ENCODE assay signal across 20 cellular contexts in genomic region chrX:33205321-33205720, GRCh38. TPM values are rescaled to one million over a fixed set of nuclear protein-coding genes. Genes with fewer than 3 reads are reported as not detected.
A peak's percentile ranks its signal among the peaks of the same experiment; 100 is the strongest.
DNase-seq lines count a peak whose midpoint lies in the region; ATAC-seq, FAIRE-seq and TF ChIP-seq lines count a peak whose summit lies in the region.
"Had no signal": no experiment of that assay in that cellular context is flagged by ENCODE, and none has a peak within 500 bp of the region (broad histone marks: within the 10 kb centered on the region; RNA-seq: fewer than 3 reads in every experiment).

No MANE protein-coding gene starts in this region.

- no peaks in the 10 kb centered on the region for H3K9me1 ChIP-seq in IMR-90 (ENCODE audit: insufficient read depth, low read length)
- H3K9me1 ChIP-seq in keratinocyte (ENCODE audit: control insufficient read depth, extremely low read depth, insufficient read depth, low read length) = no peaks in the 10 kb centered on the region

- H4K8ac ChIP-seq in IMR-90 (ENCODE audit: low read depth in 2 of 2, low read length in 2 of 2) = peak overlapping the region in 1 of 2 experiments; percentile 63; a peak in 2 of 4 replicates

- peak overlapping the region; percentile 56; the same call in 1 of the 2 replicates for H3K18ac ChIP-seq in IMR-90 (ENCODE audit: low read depth, low read length)

- no peak for TF ChIP-seq RAD21 in IMR-90 (IDR thresholded peaks at IDR 0.05; ENCODE audit: low read length)

- no peaks in the 10 kb centered on the region for H3K36me3 Mint-ChIP-seq in activated T-cell treated with anti-CD3 and anti-CD28 coated beads, Interleukin-2, amount 50 U/mL, for 24 hours (ENCODE audit: low read depth)
- no peaks in the 10 kb centered on the region for H3K36me3 Mint-ChIP-seq in type B pancreatic cell
- H3K36me3 Mint-ChIP-seq: activated CD8-positive, alpha-beta memory T cell treated with anti-CD3 and anti-CD28 coated beads, Interleukin-2, amount 10 ng/mL, durations not matched to agents 7 days and 5 days; stimulated activated effector memory CD8-positive, alpha-beta T cell treated with anti-CD3 and anti-CD28 coated beads, Interleukin-12 subunit alpha, Interleukin-12 subunit beta, amount 100 ng/mL, for 72 hours; T-cell had no signal

- H3K27me3 ChIP-seq in IMR-90 (ENCODE audit: control insufficient read depth, insufficient read depth, low read length) = no peaks in the 10 kb centered on the region
- no peaks in the 10 kb centered on the region for H3K27me3 ChIP-seq in keratinocyte (ENCODE audit: control insufficient read depth, extremely low read depth, insufficient read depth, low read length)
- no peaks in the 10 kb centered on the region for H3K27me3 ChIP-seq in skeletal muscle satellite cell (ENCODE audit: control insufficient read depth, insufficient read depth, low read length)
- H3K27me3 ChIP-seq in vagina = no peaks in the 10 kb centered on the region

- H3K23ac ChIP-seq in IMR-90 (ENCODE audit: low read depth, low read length) = no peak overlapping the region

- no peaks in the 10 kb centered on the region for H3K9me3 ChIP-seq in IMR-90 (ENCODE audit: control insufficient read depth, insufficient read depth, low read length)
- no peaks in the 10 kb centered on the region for H3K9me3 ChIP-seq in keratinocyte (ENCODE audit: control insufficient read depth, low read depth, low read length)
- H3K9me3 ChIP-seq in skeletal muscle satellite cell (replicated peaks; ENCODE audit: low read length) = no peaks in the 10 kb centered on the region
- no peaks in the 10 kb centered on the region for H3K9me3 ChIP-seq in vagina

- H3K4me1 Mint-ChIP-seq in activated T-cell treated with anti-CD3 and anti-CD28 coated beads, Interleukin-2, amount 50 U/mL, for 24 hours (ENCODE audit: low read depth) = no peaks in the 10 kb centered on the region
- H3K4me1 Mint-ChIP-seq in type B pancreatic cell (ENCODE audit: unreplicated experiment) = no peaks in the 10 kb centered on the region
- H3K4me1 Mint-ChIP-seq: activated B cell treated with CpG ODN at 0.5 μM for 24 hours; activated CD8-positive, alpha-beta memory T cell treated with anti-CD3 and anti-CD28 coated beads, Interleukin-2, amount 10 ng/mL, durations not matched to agents 7 days and 5 days; stimulated activated effector memory CD8-positive, alpha-beta T cell treated with anti-CD3 and anti-CD28 coated beads, Interleukin-12 subunit alpha, Interleukin-12 subunit beta, amount 100 ng/mL, for 72 hours; T-cell had no signal

- no peak overlapping the region for H3K4me3 Mint-ChIP-seq in activated T-cell treated with anti-CD3 and anti-CD28 coated beads, Interleukin-2, amount 50 U/mL, for 24 hours
- H3K4me3 Mint-ChIP-seq in type B pancreatic cell = no peak overlapping the region
- H3K4me3 Mint-ChIP-seq: activated B cell treated with CpG ODN at 0.5 μM for 24 hours; activated CD8-positive, alpha-beta memory T cell treated with anti-CD3 and anti-CD28 coated beads, Interleukin-2, amount 10 ng/mL, durations not matched to agents 7 days and 5 days; stimulated activated effector memory CD8-positive, alpha-beta T cell treated with anti-CD3 and anti-CD28 coated beads, Interleukin-12 subunit alpha, Interleukin-12 subunit beta, amount 100 ng/mL, for 72 hours; T-cell had no signal

- H2BK20ac ChIP-seq in IMR-90 (ENCODE audit: low read depth, low read length) = no peak overlapping the region

- no peak overlapping the region for H3K56ac ChIP-seq in IMR-90 (ENCODE audit: extremely low read depth, insufficient read depth, low read length)

- H2AFZ ChIP-seq in IMR-90 (replicated peaks; ENCODE audit: low read length, poor library complexity) (no peak overlapping the region), keratinocyte (ENCODE audit: control insufficient read depth, low read length) (no peak overlapping the region)

- H4K20me1 ChIP-seq in IMR-90 (ENCODE audit: insufficient read depth, low read length) (no peaks in the 10 kb centered on the region; the same call in 1 of the 2 replicates), keratinocyte (ENCODE audit: control insufficient read depth, extremely low read depth, insufficient read depth, low read length) (no peaks in the 10 kb centered on the region)

- POLR2A ChIA-PET in IMR-90 (lab: Charles Lee; ENCODE audit: unreplicated experiment) = no interaction called here

- H2BK15ac ChIP-seq in IMR-90 (ENCODE audit: low read depth, low read length) = no peak overlapping the region

- peak; percentile 63 for ATAC-seq in IMR-90 (ENCODE audit: low read depth)
- ATAC-seq: activated CD8-positive, alpha-beta memory T cell treated with anti-CD3 and anti-CD28 coated beads, Interleukin-2, amount 10 ng/mL, durations not matched to agents 7 days and 5 days; HCT116; stimulated activated effector memory CD8-positive, alpha-beta T cell treated with anti-CD3 and anti-CD28 coated beads, Interleukin-12 subunit alpha, Interleukin-12 subunit beta, amount 100 ng/mL, for 72 hours; T-cell had no signal

- no peak for FAIRE-seq in keratinocyte (lab: Jason Lieb, UNC)
- FAIRE-seq: G401.6, small intestine had no signal

- CTCF ChIA-PET in IMR-90 (lab: Yijun Ruan, JAX) = no interaction called here

- H3K79me1 ChIP-seq in IMR-90 (ENCODE audit: low read depth in 1 of 2, low read length in 2 of 2) = no peaks in the 10 kb centered on the region

- dilution Hi-C loops in IMR-90 (cut with HindIII; ENCODE audit: low sequenced_read_pairs, unreplicated experiment) (no loop called here), keratinocyte (cut with MboI; ENCODE audit: extremely low pct_ligation_motif_present, low sequenced_read_pairs) (no loop called here)

- H3K4me2 ChIP-seq in IMR-90 (ENCODE audit: low read depth, low read length) (peak overlapping the region; percentile 76; the same call in 1 of the 2 replicates), keratinocyte (ENCODE audit: control insufficient read depth, extremely low read depth, insufficient read depth, low read depth, low read length) (peak overlapping the region; percentile 45), skeletal muscle satellite cell (ENCODE audit: low read length) (peak overlapping the region; percentile 77)

- H3K14ac ChIP-seq in IMR-90 (replicated peaks; ENCODE audit: low read depth, low read length) = no peak overlapping the region

- no peaks in the 10 kb centered on the region for H3K4me1 ChIP-seq in IMR-90 (ENCODE audit: control insufficient read depth, insufficient read depth, low read length)
- H3K4me1 ChIP-seq in keratinocyte (ENCODE audit: control insufficient read depth, extremely low read depth, insufficient read depth, low read length) = no peaks in the 10 kb centered on the region
- peaks cover 8% of the 10 kb centered on the region for H3K4me1 ChIP-seq in skeletal muscle satellite cell (ENCODE audit: control insufficient read depth, insufficient read depth, low read length)
- no peaks in the 10 kb centered on the region for H3K4me1 ChIP-seq in vagina

- no peak overlapping the region for H2AK5ac ChIP-seq in IMR-90 (ENCODE audit: low read depth, low read length)

- H3K36me3 ChIP-seq in IMR-90 (ENCODE audit: control insufficient read depth, insufficient read depth, low read length) = no peaks in the 10 kb centered on the region
- no peaks in the 10 kb centered on the region for H3K36me3 ChIP-seq in keratinocyte (ENCODE audit: control insufficient read depth in 2 of 2, extremely low read depth in 1 of 2, insufficient read depth in 2 of 2, low read length in 2 of 2)
- no peaks in the 10 kb centered on the region for H3K36me3 ChIP-seq in skeletal muscle satellite cell (ENCODE audit: insufficient read depth, low read length)
- no peaks in the 10 kb centered on the region for H3K36me3 ChIP-seq in vagina

- H4K5ac ChIP-seq in IMR-90 (ENCODE audit: low read depth, low read length) = no peak overlapping the region

- H3K27me3 Mint-ChIP-seq in activated T-cell treated with anti-CD3 and anti-CD28 coated beads, Interleukin-2, amount 50 U/mL, for 24 hours = peaks cover 8% of the 10 kb centered on the region
- H3K27me3 Mint-ChIP-seq in type B pancreatic cell = no peaks in the 10 kb centered on the region
- H3K27me3 Mint-ChIP-seq: activated B cell treated with CpG ODN at 0.5 μM for 24 hours; activated CD8-positive, alpha-beta memory T cell treated with anti-CD3 and anti-CD28 coated beads, Interleukin-2, amount 10 ng/mL, durations not matched to agents 7 days and 5 days had no signal

- intact Hi-C loops in IMR-90 (cut with micrococcal nuclease) (no loop called here), vagina (cut with DNase I) (no loop called here)

- no peaks in the 10 kb centered on the region for H3K79me2 ChIP-seq in keratinocyte (ENCODE audit: control insufficient read depth, insufficient read depth, low read length)

- H2BK120ac ChIP-seq in IMR-90 (ENCODE audit: low read depth, low read length) = no peak overlapping the region; the same call in 1 of the 2 replicates

- DNase-seq in IMR-90 = peak; percentile 5
- DNase-seq in amniotic epithelial cell (ENCODE audit: low read depth) = peak; percentile 58
- no peak for DNase-seq in keratinocyte (ENCODE audit: low read depth, low spot score)
- no peak for DNase-seq in vagina (ENCODE audit: extremely low spot score in 2 of 2)
- DNase-seq in GM13977 (ENCODE audit: low spot score) = no peak
- DNase-seq in activated T-cell treated with anti-CD3 and anti-CD28 coated beads, Interleukin-2, amount 50 U/mL, for 24 hours = no peak
- no peak for DNase-seq in type B pancreatic cell (ENCODE audit: extremely low spot score, unreplicated experiment)
- DNase-seq: activated B cell treated with CpG ODN at 0.5 μM for 24 hours; activated CD8-positive, alpha-beta memory T cell treated with anti-CD3 and anti-CD28 coated beads, Interleukin-2, amount 10 ng/mL, durations not matched to agents 7 days and 5 days; activated gamma-delta T cell treated with Interleukin-2 at 50 U/mL for 16 hours; COR-L47; MM.1S; NCI-H187 treated with DMSO at 0.1 percent for 48 hours; NCI-H526; small intestine; T-cell had no signal

- H3K9ac ChIP-seq in IMR-90 (ENCODE audit: low read depth, low read length) (no peak overlapping the region), keratinocyte (ENCODE audit: control insufficient read depth, extremely low read depth, insufficient read depth, low read length) (no peak overlapping the region), skeletal muscle satellite cell (ENCODE audit: low read depth, low read length) (peak overlapping the region; percentile 95)

- H3K27ac Mint-ChIP-seq in activated T-cell treated with anti-CD3 and anti-CD28 coated beads, Interleukin-2, amount 50 U/mL, for 24 hours = no peak overlapping the region
- H3K27ac Mint-ChIP-seq in type B pancreatic cell = no peak overlapping the region
- H3K27ac Mint-ChIP-seq: activated B cell treated with CpG ODN at 0.5 μM for 24 hours; activated CD8-positive, alpha-beta memory T cell treated with anti-CD3 and anti-CD28 coated beads, Interleukin-2, amount 10 ng/mL, durations not matched to agents 7 days and 5 days; stimulated activated effector memory CD8-positive, alpha-beta T cell treated with anti-CD3 and anti-CD28 coated beads, Interleukin-12 subunit alpha, Interleukin-12 subunit beta, amount 100 ng/mL, for 72 hours; T-cell had no signal

- TF ChIP-seq CTCF in IMR-90 (conservative IDR thresholded peaks at IDR 0.05; ENCODE audit: low read depth, low read length) (no peak), keratinocyte (optimal IDR thresholded peaks at IDR 0.05 in 1 of 3, IDR thresholded peaks at IDR 0.05 in 1 of 3, conservative IDR thresholded peaks at IDR 0.05 in 1 of 3; ENCODE audit: extremely low read depth in 1 of 3, insufficient read depth in 2 of 3, low read length in 3 of 3) (no peak), vagina (IDR thresholded peaks at IDR 0.05) (no peak), GM13977 (IDR thresholded peaks at IDR 0.05; ENCODE audit: extremely low read depth, insufficient read depth, missing control alignments) (no peak), type B pancreatic cell (conservative IDR thresholded peaks at IDR 0.05) (no peak)

- H4K91ac ChIP-seq in IMR-90 (ENCODE audit: insufficient read depth, low read depth, low read length) = no peak overlapping the region

- no CpG with 5 or more reads among the region's 3 CpGs for WGBS in IMR-90 (ENCODE audit: extremely low coverage in 2 of 2, insufficient read length in 1 of 2), 2 experiments

- in situ Hi-C loops in IMR-90 (cut with MboI; ENCODE audit: low sequenced_read_pairs) = no loop called here
- in situ Hi-C loops in GM13977 (cut with MboI; ENCODE audit: low pct_unique_long_range_greater_than_20kb, low sequenced_read_pairs, unreplicated experiment) = no loop called here

- TF ChIP-seq POLR2A in IMR-90 (IDR thresholded peaks at IDR 0.05; ENCODE audit: low read depth, low read length) (no peak), vagina (IDR thresholded peaks at IDR 0.05) (no peak)

- H3K4me3 ChIP-seq in IMR-90 (ENCODE audit: insufficient read depth, low read depth, low read length) = peak overlapping the region; percentile 30; the same call in 1 of the 2 replicates
- no peak overlapping the region for H3K4me3 ChIP-seq in keratinocyte (ENCODE audit: control insufficient read depth in 2 of 3, extremely low read depth in 1 of 3, insufficient read depth in 2 of 3, low read depth in 1 of 3, low read length in 3 of 3)
- peak overlapping the region; percentile 70 for H3K4me3 ChIP-seq in skeletal muscle satellite cell (ENCODE audit: low read length)
- no peak overlapping the region for H3K4me3 ChIP-seq in vagina

- no peak overlapping the region for H3K4ac ChIP-seq in IMR-90 (ENCODE audit: low read depth, low read length)

- no peak overlapping the region for H2AK9ac ChIP-seq in IMR-90 (replicated peaks; ENCODE audit: low read depth, low read length, poor library complexity)

- H3K9me3 Mint-ChIP-seq in activated T-cell treated with anti-CD3 and anti-CD28 coated beads, Interleukin-2, amount 50 U/mL, for 24 hours = no peaks in the 10 kb centered on the region
- H3K9me3 Mint-ChIP-seq in type B pancreatic cell = no peaks in the 10 kb centered on the region
- H3K9me3 Mint-ChIP-seq: activated B cell treated with CpG ODN at 0.5 μM for 24 hours had no signal

- BruUV-seq in IMR-90 (replicated peaks; lab: Mats Ljungman, UMichigan) = no TSS peak

- peak overlapping the region; percentile 60 for H2BK5ac ChIP-seq in IMR-90 (ENCODE audit: low read depth, low read length, poor library complexity, severe bottlenecking)

- H3K27ac ChIP-seq in IMR-90 (ENCODE audit: insufficient read depth, low read length) (0 out of 2 replicates have a peak overlapping the region, but pooled peaks have one; percentile 1), keratinocyte (ENCODE audit: control insufficient read depth, insufficient read depth, low read length) (no peak overlapping the region), vagina (no peak overlapping the region)

RNA-seq across cellular contexts. Expression of gene DMD, which starts 6.0 kb away (rescaled TPM):
- total RNA-seq in IMR-90 (2012; rRNA removed) = 10.6 and 11.8 TPM in 2 replicates
- 6.4 and 6.6 TPM in 2 replicates for polyA plus RNA-seq in IMR-90 (2012; rRNA removed)
- polyA plus RNA-seq in IMR-90 (2012; cell fraction: cytosol; rRNA removed) = 3.0 and 3.6 TPM in 2 replicates
- polyA plus RNA-seq in IMR-90 (2012; cell fraction: nucleus; rRNA removed; ENCODE audit: low replicate concordance) = 3.7 and 9.9 TPM in 2 replicates
- 7.6 to 11.2 TPM (median 8.9 TPM) in 3 replicates for polyA plus RNA-seq in keratinocyte
- polyA plus RNA-seq in keratinocyte (2011; ENCODE audit: low read depth) = 5.0 TPM
- polyA plus RNA-seq in keratinocyte (2011; cell fraction: cytosol; rRNA removed) = 8.4 and 9.7 TPM in 2 replicates
- 15.2 and 16.7 TPM in 2 replicates for polyA plus RNA-seq in keratinocyte (2011; cell fraction: nucleus; rRNA removed)
- 4.6 and 5.4 TPM in 2 replicates for polyA plus RNA-seq in keratinocyte (2012; ENCODE audit: low replicate concordance)
- polyA minus RNA-seq in keratinocyte = 7.0 to 19.1 TPM (median 12.2 TPM) in 3 replicates
- polyA minus RNA-seq in keratinocyte (2011; cell fraction: cytosol; rRNA and poly(A)+ RNA removed) = 3.1 TPM
- polyA minus RNA-seq in keratinocyte (2011; cell fraction: nucleus; rRNA and poly(A)+ RNA removed) = 11.7 and 20.0 TPM in 2 replicates
- 2.8 and 5.9 TPM in 2 replicates for total RNA-seq in skeletal muscle satellite cell (2012; rRNA removed)
- 25.8 TPM for total RNA-seq in vagina
- 17.7 and 57.1 TPM in 2 replicates for total RNA-seq in type B pancreatic cell (ENCODE audit: low replicate concordance)

Comparison
In these comparisons a context has a peak if more than half of its experiments do, and no peak if none do; other contexts are left out.
1. DNase-seq: peak in IMR-90 (single experiment) and amniotic epithelial cell (single experiment); none in keratinocyte (single experiment), vagina (0 of 2), GM13977 (single experiment), activated T-cell treated with anti-CD3 and anti-CD28 coated beads, Interleukin-2, amount 50 U/mL, for 24 hours (single experiment) and type B pancreatic cell (single experiment).
2. H3K4me3 ChIP-seq: peak in IMR-90 (single experiment) and skeletal muscle satellite cell (single experiment); none in keratinocyte (0 of 3) and vagina (0 of 2).
3. Peak in every context shown above with its lines, with median percentiles within 50 percentile points of each other: H3K4me2 ChIP-seq.